Comparison of ENCODE assay signal across 8 cellular contexts in genomic region chr10:124739119-124739921, GRCh38. TPM values are rescaled to one million over a fixed set of nuclear protein-coding genes. Genes with fewer than 3 reads are reported as not detected.
A peak's percentile ranks its signal among the peaks of the same experiment; 100 is the strongest.
DNase-seq lines count a peak whose midpoint lies in the region; ATAC-seq and TF ChIP-seq lines count a peak whose summit lies in the region.

No MANE protein-coding gene starts in this region.

- no peaks in the 10 kb centered on the region for H3K9me3 ChIP-seq in Caco-2

- TF ChIP-seq CTCF in Caco-2 (IDR thresholded peaks at IDR 0.05; ENCODE audit: insufficient read depth in 1 of 2, low read depth in 1 of 2, low read length in 1 of 2, severe bottlenecking in 1 of 2, unreplicated experiment in 1 of 2), result no peak
- TF ChIP-seq CTCF in RWPE1 (conservative IDR thresholded peaks at IDR 0.05; ENCODE audit: low read depth), result no peak
- no peak for TF ChIP-seq CTCF in fibroblast of villous mesenchyme (IDR thresholded peaks at IDR 0.05; ENCODE audit: insufficient read depth, low read depth, low read length)

- H3K36me3 ChIP-seq in Caco-2 (ENCODE audit: control insufficient read depth, insufficient read depth, low read length) (no peaks in the 10 kb centered on the region; the same call in 1 of the 2 replicates), rectal smooth muscle tissue (ENCODE audit: control insufficient read depth, insufficient read depth, low read length) (no peaks in the 10 kb centered on the region)

- H3K9ac ChIP-seq in rectal smooth muscle tissue (ENCODE audit: low read length), result no peak overlapping the region

- peaks cover 23% of the 10 kb centered on the region for H3K4me1 Mint-ChIP-seq in Caco-2 (ENCODE audit: low read depth, unreplicated experiment)

- no peak overlapping the region for H3K4me3 Mint-ChIP-seq in Caco-2 (ENCODE audit: unreplicated experiment)

- intact Hi-C loops in Caco-2 (cut with micrococcal nuclease; ENCODE audit: unreplicated experiment), result no loop called here

- peaks cover 6% of the 10 kb centered on the region for H3K36me3 Mint-ChIP-seq in Caco-2 (ENCODE audit: insufficient read depth, unreplicated experiment)

- H3K4me1 ChIP-seq in Caco-2, result peaks cover 30% of the 10 kb centered on the region
- peaks cover 83% of the 10 kb centered on the region for H3K4me1 ChIP-seq in rectal smooth muscle tissue (ENCODE audit: control insufficient read depth, insufficient read depth, low read length)

- peak overlapping the region; percentile 76 for H3K27ac Mint-ChIP-seq in Caco-2 (ENCODE audit: unreplicated experiment)

- H3K27ac ChIP-seq in RWPE1 (peak overlapping the region; percentile 97), rectal smooth muscle tissue (ENCODE audit: low read depth, low read length) (peak overlapping the region; percentile 79)

- H3K27me3 ChIP-seq in Caco-2 (replicated peaks; ENCODE audit: control insufficient read depth, insufficient read depth, low read length) (no peaks in the 10 kb centered on the region), rectal smooth muscle tissue (ENCODE audit: control insufficient read depth, insufficient read depth, low read length) (no peaks in the 10 kb centered on the region)

- POLR2A ChIA-PET in Caco-2 (lab: Charles Lee), result interaction anchor here (0.7 kb wide), 1 partner anchor 709 kb away, joined by 3 read pairs; no protein-coding TSS in a partner anchor
- POLR2A ChIA-PET in RWPE1 (lab: Yijun Ruan, JAX; ENCODE audit: low non-redundant PET), result no interaction called here

- no peak for DNase-seq in Caco-2
- DNase-seq in RWPE1 (ENCODE audit: low spot score), result no peak
- DNase-seq in fibroblast of villous mesenchyme (ENCODE audit: low read depth), result peak; percentile 87
- no peak for DNase-seq in hypothalamus (lab: John Stamatoyannopoulos, UW)
- no peak for DNase-seq in stimulated activated CD4-positive, alpha-beta T cell treated with anti-CD3 and anti-CD28 coated beads, Interleukin-4, amount 100 ng/mL, for 1 hour
- DNase-seq in amygdala (lab: John Stamatoyannopoulos, UW), result no peak

- H3K9me3 Mint-ChIP-seq in Caco-2 (ENCODE audit: unreplicated experiment), result no peaks in the 10 kb centered on the region

- CTCF ChIA-PET in Caco-2 (lab: Charles Lee), result interaction anchor here (0.7 kb wide), 1 partner anchor 112 kb away, joined by 3 read pairs; no protein-coding TSS in a partner anchor
- CTCF ChIA-PET in RWPE1 (lab: Yijun Ruan, JAX), result interaction anchor here (0.7 to 1.0 kb wide), 4 partner anchors 10 to 734 kb away, joined by 3 read pairs; no protein-coding TSS in a partner anchor

- H3K27me3 Mint-ChIP-seq in Caco-2 (ENCODE audit: insufficient read depth, unreplicated experiment), result no peaks in the 10 kb centered on the region

- BruUV-seq in Caco-2 (replicated peaks; lab: Mats Ljungman, UMichigan), result no TSS peak

- no peak overlapping the region for H3K4me3 ChIP-seq in Caco-2 (ENCODE audit: low read depth, low read length)
- no peak overlapping the region for H3K4me3 ChIP-seq in fibroblast of villous mesenchyme (ENCODE audit: low read depth, low read length)
- H3K4me3 ChIP-seq in rectal smooth muscle tissue (ENCODE audit: low read length), result peak overlapping the region; percentile 11

- no peak for ATAC-seq in HG02973 (IDR thresholded peaks at IDR 0.05; ENCODE audit: unreplicated experiment)

RNA-seq across cellular contexts. Expression of gene FAM53B, which starts 4.9 kb away (rescaled TPM):
- total RNA-seq in Caco-2 (2022), result 13.6 and 13.7 TPM in 2 replicates
- total RNA-seq in fibroblast of villous mesenchyme, result 13.4 and 13.9 TPM in 2 replicates

RNA-seq across cellular contexts. Expression of gene EEF1AKMT2, which starts 52.4 kb away (rescaled TPM):
- total RNA-seq in Caco-2 (2022) (28.1 and 29.9 TPM in 2 replicates), fibroblast of villous mesenchyme (19.9 and 20.0 TPM in 2 replicates)
